In the genomic region with DNA sequence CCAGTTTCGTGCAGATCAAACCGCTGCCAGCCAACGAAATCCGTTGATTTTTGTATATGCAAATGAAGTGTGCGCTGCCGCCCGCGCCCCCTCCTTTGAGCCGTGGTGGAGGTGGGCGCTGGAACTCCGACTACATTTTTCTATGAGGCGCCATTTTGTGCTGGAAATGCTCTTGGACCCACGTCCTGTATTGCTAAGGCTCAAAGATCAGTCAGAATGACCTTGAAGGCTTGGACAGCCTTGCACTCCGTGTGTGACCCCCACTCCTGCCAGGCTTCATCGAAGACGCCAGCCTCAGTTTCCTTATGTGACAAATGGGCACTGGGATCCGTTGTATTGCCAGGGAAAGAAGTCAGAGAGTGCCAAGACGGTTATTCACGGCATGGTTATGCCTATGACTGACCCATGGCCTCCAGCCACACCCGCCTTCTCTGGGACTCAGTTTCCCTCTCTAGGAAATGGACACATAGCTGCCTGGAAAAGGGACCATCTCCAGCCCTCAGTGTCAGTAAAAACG, we compare ENCODE assay signal across 8 cellular contexts.
DNase-seq lines count a peak whose midpoint lies in the region; ATAC-seq and TF ChIP-seq lines count a peak whose summit lies in the region.

No MANE protein-coding gene starts in this region.

- no peak for DNase-seq in fibroblast of mammary gland (ENCODE audit: low read depth)
- no peak for DNase-seq in skeletal muscle cell (ENCODE audit: low read depth)
- DNase-seq in SHP77 (lab: John Stamatoyannopoulos, UW): no peak
- no peak for DNase-seq in NCI-H2171 treated with DMSO at 0.1 percent for 48 hours (lab: John Stamatoyannopoulos, UW)

- peak overlapping the region; percentile 97 for H3K27ac ChIP-seq in SU-DHL-6 (ENCODE audit: low read depth, low read length)

- peaks cover 2% of the 10 kb centered on the region; the same call in 1 of the 2 replicates for H3F3A ChIP-seq in SU-DHL-6 (ENCODE audit: insufficient read depth)

- H3K79me2 ChIP-seq in SU-DHL-6 (ENCODE audit: insufficient read depth, low read length): peaks cover 22% of the 10 kb centered on the region

- no peaks in the 10 kb centered on the region for H3K9me2 ChIP-seq in SU-DHL-6 (replicated peaks; ENCODE audit: insufficient read depth, low read length)

- H2AFZ ChIP-seq in SU-DHL-6 (ENCODE audit: low read depth, low read length, severe bottlenecking): peak overlapping the region; percentile 49

- ATAC-seq in GM18505 (IDR thresholded peaks at IDR 0.05; ENCODE audit: unreplicated experiment) (no peak), GM21423 (IDR thresholded peaks at IDR 0.05; ENCODE audit: unreplicated experiment) (no peak), HG02981 (IDR thresholded peaks at IDR 0.05; ENCODE audit: unreplicated experiment) (no peak)

- peak overlapping the region; percentile 23; the same call in 1 of the 2 replicates for H3K9ac ChIP-seq in SU-DHL-6 (ENCODE audit: low read length)

- H3K36me3 ChIP-seq in SU-DHL-6 (ENCODE audit: low read length): peaks cover 23% of the 10 kb centered on the region

- H3K4me3 ChIP-seq in SU-DHL-6 (ENCODE audit: insufficient read depth, low read length, poor library complexity, severe bottlenecking) (peak overlapping the region; percentile 31), fibroblast of mammary gland (ENCODE audit: control insufficient read depth, low read depth, low read length) (peak overlapping the region; percentile 45), skeletal muscle cell (ENCODE audit: low read depth, low read length) (peak overlapping the region; percentile 51)

- 0 out of 2 replicates have a peak, but pooled peaks cover 4% of the 10 kb centered on the region for H3K27me3 ChIP-seq in SU-DHL-6 (ENCODE audit: low read length)

- H3K4me2 ChIP-seq in SU-DHL-6 (ENCODE audit: low read depth, low read length, poor library complexity, severe bottlenecking): peak overlapping the region; percentile 60

- H3K9me3 ChIP-seq in SU-DHL-6 (ENCODE audit: insufficient read depth, low read length): no peaks in the 10 kb centered on the region

- peak; percentile 42 for TF ChIP-seq POLR2A in GM18505 (IDR thresholded peaks at IDR 0.05; ENCODE audit: borderline replicate concordance, extremely low read depth, insufficient read depth, insufficient read length)

- H4K20me1 ChIP-seq in SU-DHL-6 (ENCODE audit: low read depth, low read length): peaks cover 15% of the 10 kb centered on the region

- TF ChIP-seq CTCF in SU-DHL-6 (IDR thresholded peaks at IDR 0.05; ENCODE audit: insufficient read depth, low read length, poor library complexity, severe bottlenecking) (no peak), fibroblast of mammary gland (conservative IDR thresholded peaks at IDR 0.05; ENCODE audit: control insufficient read depth, insufficient read depth, low read depth, low read length) (no peak)
